In the genomic region with DNA sequence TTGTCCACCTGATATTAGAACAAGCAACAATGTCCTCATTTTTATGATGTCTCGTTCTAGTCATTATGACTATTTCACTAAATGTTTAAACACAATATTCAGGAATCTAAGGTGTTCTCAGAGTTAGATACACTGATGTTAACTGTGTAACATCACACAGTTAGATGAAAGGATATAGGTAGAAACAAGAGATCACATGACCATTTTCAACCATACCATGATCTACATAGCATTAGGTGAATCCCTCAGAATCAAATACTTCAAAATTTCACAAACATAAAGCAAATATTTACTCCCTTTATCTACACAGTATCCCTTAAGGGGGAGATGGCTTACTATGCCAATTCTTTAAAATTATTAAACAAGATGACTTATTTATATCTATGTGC, we compare ENCODE assay signal across 18 cellular contexts.
"Had no signal": no experiment of that assay in that cellular context is flagged by ENCODE, and none has a peak within 500 bp of the region (broad histone marks: within the 10 kb centered on the region; RNA-seq: fewer than 3 reads in every experiment).

No MANE protein-coding gene starts in this region.

- H3K27ac ChIP-seq: body of pancreas, colonic mucosa, skin epidermis had no signal

- H3K4me1 Mint-ChIP-seq: stimulated activated effector memory CD8-positive, alpha-beta T cell treated with anti-CD3 and anti-CD28 coated beads, Interleukin-12 subunit alpha, Interleukin-12 subunit beta, amount 100 ng/mL, for 72 hours had no signal

- H3K4me3 Mint-ChIP-seq: activated naive CD4-positive, alpha-beta T cell treated with anti-CD3 and anti-CD28 coated beads for 36 hours; activated T-cell treated with anti-CD3 and anti-CD28 coated beads, Interleukin-2, amount 50 U/mL, for 4 hours; nephron; stimulated activated effector memory CD8-positive, alpha-beta T cell treated with anti-CD3 and anti-CD28 coated beads, Interleukin-12 subunit alpha, Interleukin-12 subunit beta, amount 100 ng/mL, for 72 hours had no signal

- H3K36me3 Mint-ChIP-seq: stimulated activated effector memory CD8-positive, alpha-beta T cell treated with anti-CD3 and anti-CD28 coated beads, Interleukin-12 subunit alpha, Interleukin-12 subunit beta, amount 100 ng/mL, for 72 hours had no signal

- H3K27me3 ChIP-seq: body of pancreas, colonic mucosa, stomach had no signal

- ATAC-seq: activated T-cell treated with anti-CD3 and anti-CD28 coated beads, Interleukin-2, amount 50 U/mL, for 4 hours; body of pancreas; left colon; stimulated activated effector memory CD8-positive, alpha-beta T cell treated with anti-CD3 and anti-CD28 coated beads, Interleukin-12 subunit alpha, Interleukin-12 subunit beta, amount 100 ng/mL, for 72 hours had no signal

- H3K4me3 ChIP-seq: body of pancreas, colonic mucosa, lung, skin epidermis had no signal

- H3K27ac Mint-ChIP-seq: activated naive CD4-positive, alpha-beta T cell treated with anti-CD3 and anti-CD28 coated beads for 36 hours; nephron; stimulated activated effector memory CD8-positive, alpha-beta T cell treated with anti-CD3 and anti-CD28 coated beads, Interleukin-12 subunit alpha, Interleukin-12 subunit beta, amount 100 ng/mL, for 72 hours had no signal

- DNase-seq: activated CD4-positive, alpha-beta T cell treated with anti-CD3 and anti-CD28 coated beads, Interleukin-2, amount 50 U/mL, for 1 hour; activated CD8-positive, alpha-beta memory T cell treated with anti-CD3 and anti-CD28 coated beads, Interleukin-2, amount 50 U/mL, for 4 hours; activated naive CD4-positive, alpha-beta T cell treated with anti-CD3 and anti-CD28 coated beads for 36 hours; activated T-cell treated with anti-CD3 and anti-CD28 coated beads, Interleukin-2, amount 50 U/mL, for 4 hours; body of pancreas; central memory CD4-positive, alpha-beta T cell; colonic mucosa; erythroblast; left colon; stimulated activated CD4-positive, alpha-beta T cell treated with anti-CD3 and anti-CD28 coated beads, Interleukin-15, amount 100 ng/mL, for 24 hours; stimulated activated CD4-positive, alpha-beta T cell treated with anti-CD3 and anti-CD28 coated beads, Interleukin-4, amount 100 ng/mL, for 1 hour; stomach; T-helper 1 cell; T-helper 9 cell had no signal

- H3K4me1 ChIP-seq: colonic mucosa had no signal

- H3K9me3 Mint-ChIP-seq: activated naive CD4-positive, alpha-beta T cell treated with anti-CD3 and anti-CD28 coated beads for 36 hours; activated T-cell treated with anti-CD3 and anti-CD28 coated beads, Interleukin-2, amount 50 U/mL, for 4 hours; nephron; stimulated activated effector memory CD8-positive, alpha-beta T cell treated with anti-CD3 and anti-CD28 coated beads, Interleukin-12 subunit alpha, Interleukin-12 subunit beta, amount 100 ng/mL, for 72 hours had no signal

- H3K9me3 ChIP-seq: body of pancreas, colonic mucosa, stomach had no signal

- H3K36me3 ChIP-seq: colonic mucosa, stomach had no signal
